ENCODE assay signal across 12 cellular contexts in genomic region chr11:128494418-128495332, GRCh38.
A peak's percentile ranks its signal among the peaks of the same experiment; 100 is the strongest.
DNase-seq lines count a peak whose midpoint lies in the region; ATAC-seq and TF ChIP-seq lines count a peak whose summit lies in the region.
"Had no signal": no experiment of that assay in that cellular context is flagged by ENCODE, and none has a peak within 500 bp of the region (broad histone marks: within the 10 kb centered on the region; RNA-seq: fewer than 3 reads in every experiment).

No MANE protein-coding gene starts in this region.

- H3K27ac Mint-ChIP-seq in effector memory CD8-positive, alpha-beta T cell: peak overlapping the region; percentile 97
- peak overlapping the region; percentile 96 for H3K27ac Mint-ChIP-seq in stimulated activated naive B cell treated with anti-CD40 and anti-IgM and Interleukin-4, amounts not matched to agents 10 μg/mL and 1 μg/mL and 100 μg/mL, for 72 hours

- no peak overlapping the region for H2AFZ ChIP-seq in PC-3 (ENCODE audit: low read length)

- peaks cover 94% of the 10 kb centered on the region for H3K36me3 Mint-ChIP-seq in effector memory CD8-positive, alpha-beta T cell (ENCODE audit: insufficient read depth)
- peaks cover 36 to 50% of the 10 kb centered on the region in 2 donors for H3K36me3 Mint-ChIP-seq in stimulated activated naive B cell treated with anti-CD40 and anti-IgM and Interleukin-4, amounts not matched to agents 10 μg/mL and 1 μg/mL and 100 μg/mL, for 72 hours

- no peaks in the 10 kb centered on the region for H3K9me2 ChIP-seq in PC-3 (replicated peaks; ENCODE audit: low read length)

- TF ChIP-seq CTCF in PC-3 (conservative IDR thresholded peaks at IDR 0.05; ENCODE audit: low read depth, low read length): no peak

- BruUV-seq in PC-3 (replicated peaks; lab: Mats Ljungman, UMichigan): no TSS peak

- intact Hi-C loops in PC-3 (cut with micrococcal nuclease) (loop anchor here (10.0 kb wide), 1 partner anchor 160 kb away; no protein-coding TSS in a partner anchor), left colon (cut with DNase I, micrococcal nuclease) (no loop called here)

- H3K27me3 ChIP-seq in PC-3 (ENCODE audit: low read length): no peaks in the 10 kb centered on the region

- peak overlapping the region; percentile 91; the same call in 1 of the 2 replicates for H3K27ac ChIP-seq in PC-3 (ENCODE audit: low read length)

- H3K4me2 ChIP-seq in PC-3 (ENCODE audit: low read length): peak overlapping the region; percentile 90

- peaks cover 79 to 95% of the 10 kb centered on the region in 2 donors for H3K4me1 Mint-ChIP-seq in effector memory CD8-positive, alpha-beta T cell (ENCODE audit: low read depth in 2 of 2)
- H3K4me1 Mint-ChIP-seq in stimulated activated naive B cell treated with anti-CD40 and anti-IgM and Interleukin-4, amounts not matched to agents 10 μg/mL and 1 μg/mL and 100 μg/mL, for 72 hours: peaks cover 67 to 87% of the 10 kb centered on the region in 2 donors

- peaks cover 85% of the 10 kb centered on the region for H3K4me1 ChIP-seq in PC-3 (ENCODE audit: insufficient read depth, low read length)

- DNase-seq in DMS53 (lab: John Stamatoyannopoulos, UW) (peak; percentile 29), DMS53 treated with DMSO at 0.1 percent for 48 hours (lab: John Stamatoyannopoulos, UW; ENCODE audit: unreplicated experiment) (no peak), PC-3 (no peak), kidney tubule cell (ENCODE audit: low spot score) (no peak), left colon (no peak)
- DNase-seq in effector memory CD8-positive, alpha-beta T cell: no peak
- DNase-seq in stimulated activated naive B cell treated with anti-CD40 and anti-IgM and Interleukin-4, amounts not matched to agents 10 μg/mL and 1 μg/mL and 100 μg/mL, for 72 hours: no peak
- DNase-seq: 8988T; head of caudate nucleus; SHP77 treated with DMSO at 0.1 percent for 48 hours; stimulated activated naive CD4-positive, alpha-beta T cell treated with Interleukin-2 at 50 U/mL for 16 hours had no signal

- H3K9me3 Mint-ChIP-seq in effector memory CD8-positive, alpha-beta T cell: no peaks in the 10 kb centered on the region
- H3K9me3 Mint-ChIP-seq in stimulated activated naive B cell treated with anti-CD40 and anti-IgM and Interleukin-4, amounts not matched to agents 10 μg/mL and 1 μg/mL and 100 μg/mL, for 72 hours: peaks cover 0 to 4% of the 10 kb centered on the region in 2 donors

- H3K9ac ChIP-seq in PC-3 (ENCODE audit: low read length): no peak overlapping the region

- H3K4me3 ChIP-seq in PC-3 (ENCODE audit: low read length): no peak overlapping the region

- peak overlapping the region; percentile 61 to 96 for H3K4me3 Mint-ChIP-seq in effector memory CD8-positive, alpha-beta T cell
- H3K4me3 Mint-ChIP-seq in stimulated activated naive B cell treated with anti-CD40 and anti-IgM and Interleukin-4, amounts not matched to agents 10 μg/mL and 1 μg/mL and 100 μg/mL, for 72 hours: peak overlapping the region; percentile 57

- H3K79me2 ChIP-seq in PC-3 (ENCODE audit: low read length): peaks cover 89% of the 10 kb centered on the region

- ATAC-seq in PC-3 (no peak), GM21367 (IDR thresholded peaks at IDR 0.05; ENCODE audit: unreplicated experiment) (no peak), left colon (no peak)
- no peak for ATAC-seq in effector memory CD8-positive, alpha-beta T cell (replicated peaks)
- peak; percentile 55 to 76 for ATAC-seq in stimulated activated naive B cell treated with anti-CD40 and anti-IgM and Interleukin-4, amounts not matched to agents 10 μg/mL and 1 μg/mL and 100 μg/mL, for 72 hours (replicated peaks)

- no peaks in the 10 kb centered on the region for H4K20me1 ChIP-seq in PC-3 (ENCODE audit: low read length)

- no peaks in the 10 kb centered on the region for H3K9me3 ChIP-seq in PC-3 (ENCODE audit: low read length)

- CTCF ChIA-PET in PC-3 (lab: Charles Lee): no interaction called here

- H3K36me3 ChIP-seq in PC-3 (ENCODE audit: low read depth, low read length): peaks cover 14% of the 10 kb centered on the region

- peaks cover 37% of the 10 kb centered on the region for H3F3A ChIP-seq in PC-3 (ENCODE audit: low read length, unreplicated experiment)

- H3K27me3 Mint-ChIP-seq in effector memory CD8-positive, alpha-beta T cell: no peaks in the 10 kb centered on the region
- no peaks in the 10 kb centered on the region for H3K27me3 Mint-ChIP-seq in stimulated activated naive B cell treated with anti-CD40 and anti-IgM and Interleukin-4, amounts not matched to agents 10 μg/mL and 1 μg/mL and 100 μg/mL, for 72 hours

- POLR2A ChIA-PET in PC-3 (lab: Charles Lee; ENCODE audit: unreplicated experiment): no interaction called here

Comparison
In these comparisons a context has a peak if more than half of its experiments do, and no peak if none do; other contexts are left out.
1. ATAC-seq: peak in stimulated activated naive B cell treated with anti-CD40 and anti-IgM and Interleukin-4, amounts not matched to agents 10 μg/mL and 1 μg/mL and 100 μg/mL, for 72 hours (2 of 2); none in PC-3 (single experiment), effector memory CD8-positive, alpha-beta T cell (single experiment), GM21367 (single experiment) and left colon (single experiment).